27 cellular contexts compared by ENCODE assay signal in the genomic region with DNA sequence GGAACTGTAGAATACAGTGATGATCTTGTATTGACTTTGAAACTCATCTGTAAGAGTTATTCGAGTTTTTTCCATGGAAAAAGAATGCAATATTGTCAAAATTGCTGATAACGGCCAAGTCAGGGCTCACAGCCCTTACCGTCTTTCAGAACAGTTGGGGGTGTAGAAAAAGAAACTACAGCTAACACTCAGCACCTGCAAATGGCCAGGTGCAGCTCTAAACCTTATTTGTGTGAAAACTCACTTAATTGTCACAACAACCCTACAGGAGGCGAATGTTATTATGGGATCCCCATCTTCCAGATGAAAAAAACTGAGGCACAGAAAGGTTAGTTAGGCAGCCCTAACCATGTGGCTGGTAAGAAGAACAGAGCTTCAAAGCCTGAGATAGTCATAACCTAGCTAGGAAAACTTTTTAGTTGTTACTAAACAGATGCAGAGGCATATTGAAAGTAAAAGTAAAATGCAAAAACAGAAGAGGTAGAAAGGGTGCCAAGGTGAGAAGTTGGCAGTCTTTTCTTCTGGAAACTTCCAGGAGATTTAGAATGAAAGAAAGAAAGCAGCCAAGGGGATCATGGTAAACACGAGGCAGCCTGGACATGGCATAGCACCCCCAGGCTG.
"Had no signal": no experiment of that assay in that cellular context is flagged by ENCODE, and none has a peak within 500 bp of the region (broad histone marks: within the 10 kb centered on the region; RNA-seq: fewer than 3 reads in every experiment).

No MANE protein-coding gene starts in this region.

- DNase-seq: IMR-90; Kasumi-1; KG1; MV-4-11; NCI-H1048; NCI-H1436; NCI-H187; NCI-H2029; NCI-H2081 treated with DMSO at 0.1 percent for 48 hours; NCI-H2171; NCI-H226; NCI-H446; NCI-H510A; NCI-H524 treated with DMSO at 0.1 percent for 48 hours; NCI-H69; NCI-H774; NK-92 treated with Interleukin-12 subunit alpha and Interleukin-12 subunit beta, amount 100 ng/mL, for 24 hours; OCI-M1; PC-9; Peyer's patch; Right ventricle myocardium superior; SIG-M5; SW 1271; T-cell had no signal

- H3K4me1 ChIP-seq: Peyer's patch, SJSA1 had no signal

- H2AFZ ChIP-seq: PC-9 had no signal

- H3K4me3 ChIP-seq: PC-9, Peyer's patch, SJSA1, SK-N-MC had no signal

- ATAC-seq: HepG2, T-cell had no signal

- H3K9me3 ChIP-seq: Peyer's patch had no signal

- H3K27ac ChIP-seq: PC-9, Peyer's patch, SJSA1, SK-N-MC had no signal

- FAIRE-seq: HepG2 had no signal

- H3K4me2 ChIP-seq: PC-9 had no signal

- H3K27me3 ChIP-seq: Peyer's patch, SJSA1 had no signal

- H3K36me3 ChIP-seq: Peyer's patch, SJSA1 had no signal
